ENCODE assay signal across 1 cellular context in the genomic region with DNA sequence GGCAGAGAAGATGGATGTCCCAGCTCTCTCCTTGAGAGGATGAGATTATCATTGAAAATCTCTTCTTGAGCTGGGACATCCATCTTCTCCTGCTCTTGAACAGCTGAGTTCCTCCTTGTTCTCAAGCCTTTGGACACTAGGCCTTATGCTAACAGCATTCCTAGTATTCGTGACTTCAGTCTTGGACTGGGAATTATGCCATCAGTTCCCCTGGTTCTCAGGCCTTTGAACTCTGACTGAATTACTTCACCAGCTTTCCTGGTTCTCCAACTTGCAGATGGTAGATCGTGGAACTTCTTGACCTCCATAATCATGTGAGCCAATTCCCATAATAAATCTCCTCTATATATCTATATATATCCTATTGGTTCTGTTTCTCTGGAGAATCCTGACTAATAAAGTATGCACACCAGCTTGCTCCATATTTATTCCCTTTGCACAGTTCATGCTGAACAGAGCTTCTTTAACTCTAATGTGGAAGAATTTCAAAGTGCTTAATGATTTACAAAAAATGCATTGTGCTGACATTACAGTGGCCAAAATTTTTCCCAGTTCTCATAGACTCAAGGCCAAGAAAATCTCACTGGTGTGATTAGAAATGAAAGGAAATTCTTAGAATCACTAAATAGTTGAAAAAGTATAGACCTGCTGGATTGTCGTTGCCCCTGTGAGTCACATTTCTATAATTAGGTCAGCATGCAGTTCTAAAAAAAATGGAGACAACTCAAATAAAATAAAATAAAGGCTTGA.
A peak's percentile ranks its signal among the peaks of the same experiment; 100 is the strongest.
TF ChIP-seq lines count a peak whose summit lies in the region.

No MANE protein-coding gene starts in this region.

TF ChIP-seq in SK-N-SH, 30 proteins besides CTCF, POLR2A, EP300 and RAD21 (continued from another document):
- TF ChIP-seq MEF2A (IDR thresholded peaks at IDR 0.05; ENCODE audit: borderline replicate concordance, low read depth), result peak; percentile 60; the same call in 1 of the 2 replicates
- no peak for TF ChIP-seq SMC3 (IDR thresholded peaks at IDR 0.05; ENCODE audit: low read depth, low read length)
